Comparison of ENCODE assay signal across 12 cellular contexts in the genomic region with DNA sequence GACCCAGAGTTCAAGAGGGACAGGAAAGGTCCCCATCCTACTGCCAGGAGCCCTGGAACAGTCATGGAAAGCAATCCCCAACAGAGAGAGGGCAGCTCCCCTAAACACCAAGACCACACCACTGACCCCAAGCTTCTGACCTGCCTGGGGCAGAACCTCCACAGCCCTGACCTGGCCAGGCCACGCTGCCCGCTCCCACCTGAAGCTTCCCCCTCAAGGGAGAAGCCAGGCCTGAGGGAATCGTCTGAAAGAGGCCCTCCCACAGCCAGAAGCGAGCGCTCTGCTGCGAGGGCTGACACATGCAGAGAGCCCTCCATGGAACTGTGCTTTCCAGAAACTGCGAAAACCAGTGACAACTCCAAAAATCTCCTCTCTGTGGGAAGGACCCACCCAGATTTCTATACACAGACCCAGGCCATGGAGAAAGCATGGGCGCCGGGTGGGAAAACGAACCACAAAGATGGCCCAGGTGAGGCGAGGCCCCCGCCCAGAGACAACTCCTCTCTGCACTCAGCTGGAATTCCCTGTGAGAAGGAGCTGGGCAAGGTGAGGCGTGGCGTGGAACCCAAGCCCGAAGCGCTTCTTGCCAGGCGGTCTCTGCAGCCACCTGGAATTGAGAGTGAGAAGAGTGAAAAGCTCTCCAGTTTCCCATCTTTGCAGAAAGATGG. TPM values are rescaled to one million over a fixed set of nuclear protein-coding genes. Genes with fewer than 3 reads are reported as not detected.
DNase-seq lines count a peak whose midpoint lies in the region; ATAC-seq and TF ChIP-seq lines count a peak whose summit lies in the region.
"Had no signal": no experiment of that assay in that cellular context is flagged by ENCODE, and none has a peak within 500 bp of the region (broad histone marks: within the 10 kb centered on the region; RNA-seq: fewer than 3 reads in every experiment).

No MANE protein-coding gene starts in this region.

- CTCF ChIA-PET in CD8-positive, alpha-beta memory T cell (lab: Charles Lee), result interaction anchor here (0.8 to 16.9 kb wide), 8 partner anchors 9 to 1088 kb away, joined by 3 to 342 read pairs (median 4); no protein-coding TSS in a partner anchor
- CTCF ChIA-PET in naive thymus-derived CD4-positive, alpha-beta T cell (lab: Charles Lee), result interaction anchor here (0.6 to 17.3 kb wide), 7 partner anchors 9 to 1121 kb away, joined by 3 to 370 read pairs (median 3); partner anchors contain the start of gene CD180
- CTCF ChIA-PET in A673 (lab: Charles Lee), result no interaction called here

- peak overlapping the region; percentile 69 for H3K27ac ChIP-seq in CD8-positive, alpha-beta memory T cell (ENCODE audit: low read depth, low read length)
- peak overlapping the region; percentile 80 for H3K27ac ChIP-seq in naive thymus-derived CD4-positive, alpha-beta T cell (ENCODE audit: low read depth, low read length)
- H3K27ac ChIP-seq in body of pancreas (no peak overlapping the region), A673 (ENCODE audit: low read depth, low read length, poor library complexity, severe bottlenecking) (no peak overlapping the region)

- H3K27me3 ChIP-seq in CD8-positive, alpha-beta memory T cell (ENCODE audit: insufficient read depth, low read length, poor library complexity, severe bottlenecking), result no peaks in the 10 kb centered on the region
- no peaks in the 10 kb centered on the region for H3K27me3 ChIP-seq in naive thymus-derived CD4-positive, alpha-beta T cell (ENCODE audit: control insufficient read depth in 2 of 2, insufficient read depth in 2 of 2, low read length in 2 of 2)
- H3K27me3 ChIP-seq in body of pancreas (no peaks in the 10 kb centered on the region), A673 (replicated peaks; ENCODE audit: insufficient read depth, low read depth, low read length, poor library complexity) (no peaks in the 10 kb centered on the region)

- POLR2A ChIA-PET in CD8-positive, alpha-beta memory T cell (lab: Charles Lee), result interaction anchor here (0.8 to 4.5 kb wide), 3 partner anchors 42 to 51 kb away, joined by 4 to 61 read pairs (median 13); no protein-coding TSS in a partner anchor
- POLR2A ChIA-PET in activated naive CD8-positive, alpha-beta T cell treated with anti-CD3 and anti-CD28 coated beads, Interleukin-2, amount 10 ng/mL, durations not matched to agents 7 days and 5 days (lab: Charles Lee), result interaction anchor here (0.8 to 11.1 kb wide), 7 partner anchors 8 to 325 kb away, joined by 4 to 341 read pairs (median 20); no protein-coding TSS in a partner anchor
- POLR2A ChIA-PET in naive thymus-derived CD4-positive, alpha-beta T cell (lab: Charles Lee), result interaction anchor here (1.7 to 17.7 kb wide), 5 partner anchors 13 to 58 kb away, joined by 4 to 348 read pairs (median 33); no protein-coding TSS in a partner anchor
- POLR2A ChIA-PET in A673 (lab: Charles Lee; ENCODE audit: low non-redundant PET), result no interaction called here

- H3K9me3 ChIP-seq in CD8-positive, alpha-beta memory T cell (ENCODE audit: low read length), result no peaks in the 10 kb centered on the region
- H3K9me3 ChIP-seq in naive thymus-derived CD4-positive, alpha-beta T cell (ENCODE audit: control insufficient read depth in 2 of 3, low read length in 3 of 3), result no peaks in the 10 kb centered on the region
- H3K9me3 ChIP-seq in body of pancreas (no peaks in the 10 kb centered on the region), A673 (ENCODE audit: low read depth, low read length, poor library complexity, severe bottlenecking) (no peaks in the 10 kb centered on the region)

- intact Hi-C loops in naive thymus-derived CD4-positive, alpha-beta T cell (cut with micrococcal nuclease), result loop anchor here in 1 of 2 donors (5.0 to 10.0 kb wide), 7 partner anchors 323 to 2000 kb away; partner anchors contain the start of genes CCNB1, CENPK, PIK3R1 and PPWD1
- intact Hi-C loops in body of pancreas (cut with DNase I) (loop anchor here (5.0 kb wide), 1 partner anchor 37 kb away; no protein-coding TSS in a partner anchor), A673 (cut with micrococcal nuclease; ENCODE audit: unreplicated experiment) (no loop called here)

- DNase-seq in CD8-positive, alpha-beta memory T cell, result no peak
- DNase-seq in GM20000 (ENCODE audit: low spot score) (peak; percentile 19), body of pancreas (no peak), SK-N-DZ (ENCODE audit: low spot score) (no peak), A673 (ENCODE audit: low spot score) (no peak), NCI-H1436 (lab: John Stamatoyannopoulos, UW) (no peak)
- DNase-seq in activated naive CD8-positive, alpha-beta T cell treated with anti-CD3 and anti-CD28 coated beads, Interleukin-2, amount 10 ng/mL, durations not matched to agents 7 days and 5 days, result peak; percentile 35
- DNase-seq in naive thymus-derived CD4-positive, alpha-beta T cell, result no peak
- DNase-seq: Calu3, NCI-H2029, NCI-H748 treated with DMSO at 0.1 percent for 48 hours had no signal

- no peaks in the 10 kb centered on the region for H3K9me3 Mint-ChIP-seq in CD8-positive, alpha-beta memory T cell
- H3K9me3 Mint-ChIP-seq in activated naive CD8-positive, alpha-beta T cell treated with anti-CD3 and anti-CD28 coated beads, Interleukin-2, amount 10 ng/mL, durations not matched to agents 7 days and 5 days, result no peaks in the 10 kb centered on the region
- H3K9me3 Mint-ChIP-seq in naive thymus-derived CD4-positive, alpha-beta T cell, result no peaks in the 10 kb centered on the region
- H3K9me3 Mint-ChIP-seq: nephron had no signal

- peaks cover 77% of the 10 kb centered on the region for H3K4me1 ChIP-seq in CD8-positive, alpha-beta memory T cell (ENCODE audit: insufficient read depth, low read length)
- H3K4me1 ChIP-seq in naive thymus-derived CD4-positive, alpha-beta T cell (ENCODE audit: control insufficient read depth in 2 of 2, insufficient read depth in 2 of 2, low read length in 2 of 2), result peaks cover 78 to 79% of the 10 kb centered on the region in 2 donors
- H3K4me1 ChIP-seq in body of pancreas, result peaks cover 21% of the 10 kb centered on the region
- peaks cover 11% of the 10 kb centered on the region for H3K4me1 ChIP-seq in A673 (ENCODE audit: insufficient read depth, low read length, poor library complexity, severe bottlenecking)

- H3K27me3 Mint-ChIP-seq in CD8-positive, alpha-beta memory T cell, result no peaks in the 10 kb centered on the region
- no peaks in the 10 kb centered on the region for H3K27me3 Mint-ChIP-seq in activated naive CD8-positive, alpha-beta T cell treated with anti-CD3 and anti-CD28 coated beads, Interleukin-2, amount 10 ng/mL, durations not matched to agents 7 days and 5 days
- H3K27me3 Mint-ChIP-seq in naive thymus-derived CD4-positive, alpha-beta T cell, result no peaks in the 10 kb centered on the region

- no TSS peak for BruUV-seq in A673 (replicated peaks; lab: Mats Ljungman, UMichigan)

- peaks cover 62 to 87% (median 75%) of the 10 kb centered on the region in 3 donors for H3K4me1 Mint-ChIP-seq in CD8-positive, alpha-beta memory T cell
- peaks cover 44% of the 10 kb centered on the region for H3K4me1 Mint-ChIP-seq in activated naive CD8-positive, alpha-beta T cell treated with anti-CD3 and anti-CD28 coated beads, Interleukin-2, amount 10 ng/mL, durations not matched to agents 7 days and 5 days
- peaks cover 44 to 91% (median 70%) of the 10 kb centered on the region in 7 donors for H3K4me1 Mint-ChIP-seq in naive thymus-derived CD4-positive, alpha-beta T cell

- WGBS in body of pancreas, 2 donors, result 95% methylated on average over 15 to 17 of the region's 17 CpGs

- ATAC-seq in activated naive CD8-positive, alpha-beta T cell treated with anti-CD3 and anti-CD28 coated beads, Interleukin-2, amount 10 ng/mL, durations not matched to agents 7 days and 5 days (ENCODE audit: low read depth), result no peak
- ATAC-seq in naive thymus-derived CD4-positive, alpha-beta T cell, result no peak
- no peak for ATAC-seq in body of pancreas

- peaks cover 6 to 31% (median 10%) of the 10 kb centered on the region in 3 donors for H3K36me3 Mint-ChIP-seq in CD8-positive, alpha-beta memory T cell
- H3K36me3 Mint-ChIP-seq in activated naive CD8-positive, alpha-beta T cell treated with anti-CD3 and anti-CD28 coated beads, Interleukin-2, amount 10 ng/mL, durations not matched to agents 7 days and 5 days, result peaks cover 44% of the 10 kb centered on the region
- H3K36me3 Mint-ChIP-seq in naive thymus-derived CD4-positive, alpha-beta T cell, result peaks cover 4 to 71% (median 14%) of the 10 kb centered on the region in 5 donors

- no peak for TF ChIP-seq CTCF in GM20000 (IDR thresholded peaks at IDR 0.05; ENCODE audit: extremely low read depth, missing control alignments)
- TF ChIP-seq CTCF in body of pancreas (IDR thresholded peaks at IDR 0.05), result no peak
- TF ChIP-seq CTCF in A673 (conservative IDR thresholded peaks at IDR 0.05; ENCODE audit: low read depth, low read length), result no peak

- no peak for TF ChIP-seq POLR2A in body of pancreas (IDR thresholded peaks at IDR 0.05)

- peak overlapping the region; percentile 68 for H3K4me3 ChIP-seq in CD8-positive, alpha-beta memory T cell (ENCODE audit: low read length)
- peak overlapping the region; percentile 54 for H3K4me3 ChIP-seq in naive thymus-derived CD4-positive, alpha-beta T cell (ENCODE audit: low read length)
- H3K4me3 ChIP-seq in body of pancreas (no peak overlapping the region), A673 (ENCODE audit: low read depth, low read length, poor library complexity, severe bottlenecking) (no peak overlapping the region)

- peak overlapping the region; percentile 88 to 97 (median 95) for H3K4me3 Mint-ChIP-seq in CD8-positive, alpha-beta memory T cell
- peak overlapping the region; percentile 87 for H3K4me3 Mint-ChIP-seq in activated naive CD8-positive, alpha-beta T cell treated with anti-CD3 and anti-CD28 coated beads, Interleukin-2, amount 10 ng/mL, durations not matched to agents 7 days and 5 days
- peak overlapping the region in 9 of 10 donors; percentile 84 to 96 (median 89) for H3K4me3 Mint-ChIP-seq in naive thymus-derived CD4-positive, alpha-beta T cell
- H3K4me3 Mint-ChIP-seq: nephron had no signal

- H3K36me3 ChIP-seq in CD8-positive, alpha-beta memory T cell (ENCODE audit: insufficient read depth, low read length), result no peaks in the 10 kb centered on the region
- H3K36me3 ChIP-seq in naive thymus-derived CD4-positive, alpha-beta T cell (ENCODE audit: control insufficient read depth in 2 of 3, insufficient read depth in 3 of 3, low read length in 3 of 3), result peaks cover 0 to 11% (median 0%) of the 10 kb centered on the region in 3 experiments
- H3K36me3 ChIP-seq in body of pancreas (replicated peaks in 1 of 2; ENCODE audit: insufficient read depth in 1 of 2, low read depth in 2 of 2), result peaks cover 0 to 11% of the 10 kb centered on the region in 2 donors
- no peaks in the 10 kb centered on the region for H3K36me3 ChIP-seq in A673 (ENCODE audit: insufficient read depth, low read length, poor library complexity, severe bottlenecking)

- H3K27ac Mint-ChIP-seq in CD8-positive, alpha-beta memory T cell, result peak overlapping the region; percentile 96 to 100 (median 99)
- H3K27ac Mint-ChIP-seq in activated naive CD8-positive, alpha-beta T cell treated with anti-CD3 and anti-CD28 coated beads, Interleukin-2, amount 10 ng/mL, durations not matched to agents 7 days and 5 days, result peak overlapping the region; percentile 96
- H3K27ac Mint-ChIP-seq in naive thymus-derived CD4-positive, alpha-beta T cell, result peak overlapping the region in 8 of 9 donors; percentile 92 to 100 (median 98)

RNA-seq across cellular contexts. Expression of gene CD180, which starts 31.6 kb away (rescaled TPM):
- under 1 TPM; 0.24 to 0.27 TPM for total RNA-seq in CD8-positive, alpha-beta memory T cell
- not detected for polyA plus RNA-seq in CD8-positive, alpha-beta memory T cell
- total RNA-seq in activated naive CD8-positive, alpha-beta T cell treated with anti-CD3 and anti-CD28 coated beads, Interleukin-2, amount 10 ng/mL, durations not matched to agents 7 days and 5 days, result under 1 TPM; 0.57 to 0.69 TPM
- 1 to 10 TPM in 3 of 5 experiments, under 1 TPM in 2; 0.37 to 6.4 (median 1.7) TPM for total RNA-seq in naive thymus-derived CD4-positive, alpha-beta T cell
- under 1 TPM; 0.20 to 0.22 TPM for polyA plus RNA-seq in naive thymus-derived CD4-positive, alpha-beta T cell
- under 1 TPM in 1 of 2 donors, not detected in 1; 0.26 TPM for total RNA-seq in body of pancreas
- polyA plus RNA-seq in SK-N-DZ (2014; cell fraction: cytosol; rRNA removed), result not detected in 2 replicates
- polyA plus RNA-seq in SK-N-DZ (2014; cell fraction: nucleus; rRNA removed), result not detected in 2 replicates
- 0.24 TPM in 1 of 2 replicates, not detected in the other for total RNA-seq in A673 (2021)
- total RNA-seq: Calu3 had no signal

Comparison
In these comparisons a context has a peak if more than half of its experiments do, and no peak if none do; other contexts are left out.
1. DNase-seq: peak in GM20000 (single experiment) and activated naive CD8-positive, alpha-beta T cell treated with anti-CD3 and anti-CD28 coated beads, Interleukin-2, amount 10 ng/mL, durations not matched to agents 7 days and 5 days (single experiment); none in CD8-positive, alpha-beta memory T cell (0 of 5), naive thymus-derived CD4-positive, alpha-beta T cell (0 of 9), body of pancreas (0 of 4), SK-N-DZ (single experiment), A673 (single experiment) and NCI-H1436 (single experiment).
2. H3K27ac ChIP-seq: peak in CD8-positive, alpha-beta memory T cell (single experiment) and naive thymus-derived CD4-positive, alpha-beta T cell (single experiment); none in body of pancreas (0 of 4) and A673 (single experiment).
3. H3K4me3 ChIP-seq: peak in CD8-positive, alpha-beta memory T cell (single experiment) and naive thymus-derived CD4-positive, alpha-beta T cell (single experiment); none in body of pancreas (0 of 2) and A673 (single experiment).
4. Peak in every context shown above with its lines, with median percentiles within 50 percentile points of each other: H3K27ac Mint-ChIP-seq and H3K4me3 Mint-ChIP-seq.